10 cellular contexts compared by ENCODE assay signal in genomic region chr14:68949236-68949965, GRCh38. TPM values are rescaled to one million over a fixed set of nuclear protein-coding genes. Genes with fewer than 3 reads are reported as not detected.
DNase-seq lines count a peak whose midpoint lies in the region; TF ChIP-seq lines count a peak whose summit lies in the region.
"Had no signal": no experiment of that assay in that cellular context is flagged by ENCODE, and none has a peak within 500 bp of the region (broad histone marks: within the 10 kb centered on the region; RNA-seq: fewer than 3 reads in every experiment).

No MANE protein-coding gene starts in this region.

- WGBS in esophagus squamous epithelium, 2 donors, result 26 to 36% methylated on average over 5 to 7 of the region's 7 CpGs

- H3K4me1 ChIP-seq in ACC112 (ENCODE audit: control insufficient read depth, insufficient read depth, low read length, unreplicated experiment), result peaks cover 86% of the 10 kb centered on the region
- H3K4me1 ChIP-seq in esophagus squamous epithelium, result peaks cover 67 to 100% (median 84%) of the 10 kb centered on the region in 3 donors

- in situ Hi-C loops in KBM-7 (cut with MboI; ENCODE audit: low pct_unique_long_range_greater_than_20kb, low sequenced_read_pairs), result no loop called here

- DNase-seq in RWPE1 (ENCODE audit: low spot score), result no peak
- no peak for DNase-seq in esophagus squamous epithelium (lab: John Stamatoyannopoulos, UW)
- peak; percentile 64 for DNase-seq in posterior vena cava (ENCODE audit: low spot score)
- no peak for DNase-seq in AG08396 (ENCODE audit: low spot score)
- DNase-seq in central memory CD4-positive, alpha-beta T cell, result no peak
- DNase-seq in NCI-H2227 treated with DMSO at 0.1 percent for 48 hours (lab: John Stamatoyannopoulos, UW), result no peak
- no peak for DNase-seq in KBM-7
- DNase-seq: activated T-cell treated with anti-CD3 and anti-CD28 coated beads, Interleukin-2, amount 50 U/mL, for 1 hour; NCI-H526 had no signal

- H3K4me3 ChIP-seq in ACC112 (ENCODE audit: low read depth, low read length) (no peak overlapping the region), esophagus squamous epithelium (no peak overlapping the region)

- no peak overlapping the region for H2AFZ ChIP-seq in ACC112 (ENCODE audit: low read length, unreplicated experiment)

- no peaks in the 10 kb centered on the region for H3K9me3 ChIP-seq in esophagus squamous epithelium

- H3K36me3 ChIP-seq in ACC112 (ENCODE audit: insufficient read depth, low read length) (no peaks in the 10 kb centered on the region), esophagus squamous epithelium (no peaks in the 10 kb centered on the region)

- H3K27me3 ChIP-seq in ACC112 (ENCODE audit: insufficient read depth, low read length) (no peaks in the 10 kb centered on the region), esophagus squamous epithelium (no peaks in the 10 kb centered on the region)

- POLR2A ChIA-PET in RWPE1 (lab: Yijun Ruan, JAX; ENCODE audit: low non-redundant PET), result no interaction called here

- peaks cover 89% of the 10 kb centered on the region for H3K79me2 ChIP-seq in ACC112 (ENCODE audit: control insufficient read depth, insufficient read depth, low read length, unreplicated experiment)

- CTCF ChIA-PET in RWPE1 (lab: Yijun Ruan, JAX), result no interaction called here

- H3K27ac ChIP-seq in ACC112 (ENCODE audit: low read depth, low read length) (peak overlapping the region; percentile 92), RWPE1 (peak overlapping the region; percentile 95), esophagus squamous epithelium (peak overlapping the region; percentile 65 to 90 (median 84))

- TF ChIP-seq CTCF in RWPE1 (conservative IDR thresholded peaks at IDR 0.05; ENCODE audit: low read depth) (no peak), esophagus squamous epithelium (IDR thresholded peaks at IDR 0.05) (no peak)

- TF ChIP-seq POLR2A in esophagus squamous epithelium (IDR thresholded peaks at IDR 0.05), result no peak

- intact Hi-C loops in esophagus squamous epithelium (cut with DNase I), result no loop called here
- intact Hi-C loops in posterior vena cava (cut with DNase I), result loop anchor here in 1 of 2 donors (10.0 kb wide), 1 partner anchor 95 kb away; no protein-coding TSS in a partner anchor

RNA-seq across cellular contexts. Expression of gene ACTN1, which starts 29.7 kb away (rescaled TPM):
- total RNA-seq in esophagus squamous epithelium, result 100 to 1,000 TPM; 118 to 145 (median 131) TPM
- total RNA-seq in posterior vena cava, result 100 to 1,000 TPM; 665 to 826 TPM

Comparison
In these comparisons a context has a peak if more than half of its experiments do, and no peak if none do; other contexts are left out.
1. RNA of gene ACTN1, which starts 29.7 kb away (total RNA-seq): 665 to 826 TPM in posterior vena cava; 118 to 145 TPM in esophagus squamous epithelium; every median in the first group is over 4 times any median in the second.
2. Peak in every context shown above with its lines, with median percentiles within 50 percentile points of each other: H3K27ac ChIP-seq.